Comparison of ENCODE assay signal across 24 cellular contexts in the genomic region with DNA sequence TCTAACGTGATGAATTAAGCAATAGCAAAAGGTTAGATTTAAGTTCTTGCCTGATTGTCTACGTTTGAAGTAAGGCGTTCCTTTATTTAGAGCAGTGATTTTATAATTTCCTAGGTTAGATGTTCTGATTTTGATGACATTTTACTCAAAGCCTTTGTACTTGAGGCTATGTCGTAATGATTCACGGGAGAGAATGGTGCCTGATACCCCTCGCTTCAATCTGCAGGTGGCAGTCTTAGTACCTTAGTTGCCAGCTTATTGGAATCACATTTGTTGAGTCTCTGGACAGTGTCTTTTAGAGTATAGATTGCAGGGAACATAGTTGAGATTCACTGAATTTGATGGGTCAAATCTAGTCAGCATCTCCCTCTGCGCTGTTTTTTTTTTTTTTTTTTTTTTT.
A peak's percentile ranks its signal among the peaks of the same experiment; 100 is the strongest.
DNase-seq lines count a peak whose midpoint lies in the region; ATAC-seq, FAIRE-seq and TF ChIP-seq lines count a peak whose summit lies in the region.
"Had no signal": no experiment of that assay in that cellular context is flagged by ENCODE, and none has a peak within 500 bp of the region (broad histone marks: within the 10 kb centered on the region; RNA-seq: fewer than 3 reads in every experiment).

No MANE protein-coding gene starts in this region.

- POLR2A ChIA-PET in HepG2 (lab: Yijun Ruan, JAX): no interaction called here

- peaks cover 75% of the 10 kb centered on the region for H3K36me3 Mint-ChIP-seq in activated T-cell treated with anti-CD3 and anti-CD28 coated beads, Interleukin-2, amount 50 U/mL, for 24 hours (ENCODE audit: low read depth)
- H3K36me3 Mint-ChIP-seq in activated T-cell treated with anti-CD3 and anti-CD28 coated beads, Interleukin-2, amount 50 U/mL, for 4 hours (ENCODE audit: insufficient read depth): peaks cover 50% of the 10 kb centered on the region
- H3K36me3 Mint-ChIP-seq in chondrocyte (ENCODE audit: low read depth): peaks cover 35% of the 10 kb centered on the region

- 91% methylated on average over 7 of the region's 7 CpGs for WGBS in HepG2 (ENCODE audit: low lambda C conversion rate)

- intact Hi-C loops in HepG2 (cut with micrococcal nuclease; ENCODE audit: unreplicated experiment): no loop called here

- no TSS peak for BruUV-seq in HepG2 (replicated peaks; lab: Mats Ljungman, UMichigan)

- CTCF ChIA-PET in HepG2 (lab: Yijun Ruan, JAX; ENCODE audit: low intra/inter-chr PET ratio, low total read pairs): no interaction called here

- no peak overlapping the region for H3K4me3 ChIP-seq in HepG2 (replicated peaks in 1 of 3; ENCODE audit: insufficient read depth in 1 of 3, low read depth in 2 of 3, low read length in 3 of 3)
- H3K4me3 ChIP-seq: SJSA1 had no signal

- H3K4me1 ChIP-seq in HepG2 (ENCODE audit: insufficient read depth, low read length): peaks cover 34% of the 10 kb centered on the region
- H3K4me1 ChIP-seq: SJSA1 had no signal

- H3K4me2 ChIP-seq in HepG2 (ENCODE audit: low read depth, low read length): no peak overlapping the region

- H3K9me3 Mint-ChIP-seq in activated T-cell treated with anti-CD3 and anti-CD28 coated beads, Interleukin-2, amount 50 U/mL, for 24 hours: no peaks in the 10 kb centered on the region
- H3K9me3 Mint-ChIP-seq in activated T-cell treated with anti-CD3 and anti-CD28 coated beads, Interleukin-2, amount 50 U/mL, for 4 hours: no peaks in the 10 kb centered on the region
- no peaks in the 10 kb centered on the region for H3K9me3 Mint-ChIP-seq in chondrocyte (ENCODE audit: low read depth)

- H3K27me3 Mint-ChIP-seq in activated T-cell treated with anti-CD3 and anti-CD28 coated beads, Interleukin-2, amount 50 U/mL, for 24 hours: no peaks in the 10 kb centered on the region
- no peaks in the 10 kb centered on the region for H3K27me3 Mint-ChIP-seq in activated T-cell treated with anti-CD3 and anti-CD28 coated beads, Interleukin-2, amount 50 U/mL, for 4 hours (ENCODE audit: low read depth)
- H3K27me3 Mint-ChIP-seq in chondrocyte (ENCODE audit: low read depth): no peaks in the 10 kb centered on the region

- no peak for TF ChIP-seq RAD21 in HepG2 (CRISPR knock-in tag; IDR thresholded peaks at IDR 0.05)

- H2AFZ ChIP-seq in HepG2 (ENCODE audit: low read length): no peak overlapping the region

- in situ Hi-C loops in HepG2 (cut with HindIII; ENCODE audit: extremely low pct_ligation_motif_present, low pct_unique_long_range_greater_than_20kb): no loop called here

- TF ChIP-seq EP300 in HepG2 (IDR thresholded peaks at IDR 0.05; ENCODE audit: low read depth in 2 of 2, low read length in 2 of 2): no peak
- no peak for TF ChIP-seq EP300 in HepG2 (CRISPR knock-in tag; IDR thresholded peaks at IDR 0.05; ENCODE audit: borderline replicate concordance)

- H4K20me1 ChIP-seq in HepG2 (ENCODE audit: insufficient read depth, low read length): no peaks in the 10 kb centered on the region

- H3K27ac ChIP-seq in HepG2 (ENCODE audit: extremely low read length, insufficient read depth, low read length): peak overlapping the region; percentile 11
- H3K27ac ChIP-seq in caudate nucleus (ENCODE audit: low read depth, low read length): no peak overlapping the region
- H3K27ac ChIP-seq: C4-2B, SJSA1 had no signal

- no peaks in the 10 kb centered on the region for H3K79me2 ChIP-seq in HepG2 (ENCODE audit: insufficient read depth, low read length)

- no peaks in the 10 kb centered on the region for H3K9me3 ChIP-seq in HepG2 (ENCODE audit: low read length)
- H3K9me3 ChIP-seq: SJSA1 had no signal

- no peak for ATAC-seq in activated T-cell treated with anti-CD3 and anti-CD28 coated beads, Interleukin-2, amount 50 U/mL, for 4 hours
- ATAC-seq in HepG2: peak; percentile 48
- ATAC-seq: HCT116, Right ventricle myocardium inferior had no signal

- H3K4me3 Mint-ChIP-seq in activated T-cell treated with anti-CD3 and anti-CD28 coated beads, Interleukin-2, amount 50 U/mL, for 24 hours: no peak overlapping the region
- no peak overlapping the region for H3K4me3 Mint-ChIP-seq in activated T-cell treated with anti-CD3 and anti-CD28 coated beads, Interleukin-2, amount 50 U/mL, for 4 hours
- H3K4me3 Mint-ChIP-seq in chondrocyte (ENCODE audit: unreplicated experiment): no peak overlapping the region

- peaks cover 14 to 60% of the 10 kb centered on the region in 2 experiments for H3K36me3 ChIP-seq in HepG2 (replicated peaks in 1 of 2; ENCODE audit: control insufficient read depth in 1 of 2, insufficient read depth in 2 of 2, low read length in 2 of 2)

- H3K9ac ChIP-seq in HepG2 (ENCODE audit: insufficient read depth, low read depth, low read length): no peak overlapping the region

- FAIRE-seq in HepG2 (lab: Jason Lieb, UNC): no peak
- FAIRE-seq: D721Med, GM18507 had no signal

- peak; percentile 12 for TF ChIP-seq CTCF in chondrocyte (IDR thresholded peaks at IDR 0.05)
- TF ChIP-seq CTCF in HepG2 (CRISPR knock-in tag; IDR thresholded peaks at IDR 0.05): peak; percentile 51

- peak overlapping the region; percentile 32 for H3K27ac Mint-ChIP-seq in activated T-cell treated with anti-CD3 and anti-CD28 coated beads, Interleukin-2, amount 50 U/mL, for 24 hours
- no peak overlapping the region for H3K27ac Mint-ChIP-seq in chondrocyte (ENCODE audit: unreplicated experiment)

- peaks cover 3% of the 10 kb centered on the region for H3K4me1 Mint-ChIP-seq in activated T-cell treated with anti-CD3 and anti-CD28 coated beads, Interleukin-2, amount 50 U/mL, for 24 hours (ENCODE audit: low read depth)
- no peaks in the 10 kb centered on the region for H3K4me1 Mint-ChIP-seq in activated T-cell treated with anti-CD3 and anti-CD28 coated beads, Interleukin-2, amount 50 U/mL, for 4 hours (ENCODE audit: low read depth)
- H3K4me1 Mint-ChIP-seq in chondrocyte (ENCODE audit: low read depth): no peaks in the 10 kb centered on the region

- DNase-seq in activated T-cell treated with anti-CD3 and anti-CD28 coated beads, Interleukin-2, amount 50 U/mL, for 24 hours: no peak
- DNase-seq in activated T-cell treated with anti-CD3 and anti-CD28 coated beads, Interleukin-2, amount 50 U/mL, for 4 hours: no peak
- DNase-seq in chondrocyte (ENCODE audit: low spot score) (no peak), HepG2 (ENCODE audit: low spot score) (no peak), caudate nucleus (lab: John Stamatoyannopoulos, UW) (no peak), NCI-H2029 (lab: John Stamatoyannopoulos, UW) (no peak), NCI-H2227 treated with DMSO at 0.1 percent for 48 hours (lab: John Stamatoyannopoulos, UW) (no peak), T1000 (lab: John Stamatoyannopoulos, UW) (no peak)
- DNase-seq: DMS53, GDM1, GOT3, Kasumi-1, NCI-H1417 treated with DMSO at 0.1 percent for 48 hours, NCI-H187 treated with DMSO at 0.1 percent for 48 hours, NCI-H226, NCI-H510A treated with DMSO at 0.1 percent for 48 hours, NCI-H748 treated with DMSO at 0.1 percent for 48 hours, OCI-M1 had no signal

- TF ChIP-seq POLR2A in HepG2 (IDR thresholded peaks at IDR 0.05; ENCODE audit: insufficient read depth in 1 of 2, low read depth in 2 of 2, low read length in 2 of 2): no peak

- H3K27me3 ChIP-seq in HepG2 (ENCODE audit: control insufficient read depth in 1 of 2, insufficient read depth in 2 of 2, low read length in 2 of 2): no peaks in the 10 kb centered on the region
- H3K27me3 ChIP-seq: SJSA1 had no signal

TF ChIP-seq in HepG2, 621 proteins besides CTCF, POLR2A, EP300 and RAD21 (continues in another document):
- TF ChIP-seq, protein P1, sequence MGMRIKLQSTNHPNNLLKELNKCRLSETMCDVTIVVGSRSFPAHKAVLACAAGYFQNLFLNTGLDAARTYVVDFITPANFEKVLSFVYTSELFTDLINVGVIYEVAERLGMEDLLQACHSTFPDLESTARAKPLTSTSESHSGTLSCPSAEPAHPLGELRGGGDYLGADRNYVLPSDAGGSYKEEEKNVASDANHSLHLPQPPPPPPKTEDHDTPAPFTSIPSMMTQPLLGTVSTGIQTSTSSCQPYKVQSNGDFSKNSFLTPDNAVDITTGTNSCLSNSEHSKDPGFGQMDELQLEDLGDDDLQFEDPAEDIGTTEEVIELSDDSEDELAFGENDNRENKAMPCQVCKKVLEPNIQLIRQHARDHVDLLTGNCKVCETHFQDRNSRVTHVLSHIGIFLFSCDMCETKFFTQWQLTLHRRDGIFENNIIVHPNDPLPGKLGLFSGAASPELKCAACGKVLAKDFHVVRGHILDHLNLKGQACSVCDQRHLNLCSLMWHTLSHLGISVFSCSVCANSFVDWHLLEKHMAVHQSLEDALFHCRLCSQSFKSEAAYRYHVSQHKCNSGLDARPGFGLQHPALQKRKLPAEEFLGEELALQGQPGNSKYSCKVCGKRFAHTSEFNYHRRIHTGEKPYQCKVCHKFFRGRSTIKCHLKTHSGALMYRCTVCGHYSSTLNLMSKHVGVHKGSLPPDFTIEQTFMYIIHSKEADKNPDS (CRISPR knock-in tag; IDR thresholded peaks at IDR 0.05): no peak
- TF ChIP-seq ZMYM4 (CRISPR knock-in tag; IDR thresholded peaks at IDR 0.05): 0 out of 2 replicates have a peak, but pooled peaks have one; percentile 14
- TF ChIP-seq ZNF777 (CRISPR knock-in tag; IDR thresholded peaks at IDR 0.05): no peak
- TF ChIP-seq, protein P2, sequence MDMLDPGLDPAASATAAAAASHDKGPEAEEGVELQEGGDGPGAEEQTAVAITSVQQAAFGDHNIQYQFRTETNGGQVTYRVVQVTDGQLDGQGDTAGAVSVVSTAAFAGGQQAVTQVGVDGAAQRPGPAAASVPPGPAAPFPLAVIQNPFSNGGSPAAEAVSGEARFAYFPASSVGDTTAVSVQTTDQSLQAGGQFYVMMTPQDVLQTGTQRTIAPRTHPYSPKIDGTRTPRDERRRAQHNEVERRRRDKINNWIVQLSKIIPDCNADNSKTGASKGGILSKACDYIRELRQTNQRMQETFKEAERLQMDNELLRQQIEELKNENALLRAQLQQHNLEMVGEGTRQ (IDR thresholded peaks at IDR 0.05; ENCODE audit: low read depth, low read length): no peak
- TF ChIP-seq, protein P2 (CRISPR knock-in tag; IDR thresholded peaks at IDR 0.05; ENCODE audit: borderline replicate concordance): no peak
- no peak for TF ChIP-seq ELF3 (CRISPR knock-in tag; IDR thresholded peaks at IDR 0.05)
